In genomic region chr9:117703538-117703937, GRCh38 we compare ENCODE assay signal across 10 cellular contexts. TPM values are rescaled to one million over a fixed set of nuclear protein-coding genes. Genes with fewer than 3 reads are reported as not detected.
DNase-seq lines count a peak whose midpoint lies in the region; ATAC-seq, FAIRE-seq and TF ChIP-seq lines count a peak whose summit lies in the region.
"Had no signal": no experiment of that assay in that cellular context is flagged by ENCODE, and none has a peak within 500 bp of the region (broad histone marks: within the 10 kb centered on the region; RNA-seq: fewer than 3 reads in every experiment).

No MANE protein-coding gene starts in this region.

- peaks cover 16% of the 10 kb centered on the region for H3K27me3 Mint-ChIP-seq in T-helper 2 cell treated with Interferon-gamma antibody and Interleukin-4, amounts not matched to agents 5 μg/mL and 100 μg/mL, for 36 hours (ENCODE audit: low read depth)
- H3K27me3 Mint-ChIP-seq: CD4-positive, CD25-positive, alpha-beta regulatory T cell had no signal

- DNase-seq in AG09309 (ENCODE audit: low read depth) (no peak), Karpas-422 (peak; percentile 41), neuronal stem cell (ENCODE audit: low spot score) (no peak), GM19240 (ENCODE audit: insufficient read length, low spot score) (no peak), HTR-8/SVneo (ENCODE audit: insufficient read length, low spot score) (no peak)
- DNase-seq in T-helper 2 cell treated with Interferon-gamma antibody and Interleukin-4, amounts not matched to agents 5 μg/mL and 100 μg/mL, for 36 hours (ENCODE audit: low spot score): no peak
- DNase-seq: stimulated activated CD4-positive, alpha-beta T cell treated with anti-CD3 and anti-CD28 coated beads, Interleukin-12 subunit alpha, Interleukin-12 subunit beta, amount 100 ng/mL, for 4 hours had no signal

- no peak overlapping the region for H2AK5ac ChIP-seq in neuronal stem cell (ENCODE audit: low read depth, low read length)

- no peak overlapping the region for H4K8ac ChIP-seq in neuronal stem cell (ENCODE audit: low read depth, low read length)

- no peak overlapping the region for H3K4me3 Mint-ChIP-seq in T-helper 2 cell treated with Interferon-gamma antibody and Interleukin-4, amounts not matched to agents 5 μg/mL and 100 μg/mL, for 36 hours
- H3K4me3 Mint-ChIP-seq: CD4-positive, CD25-positive, alpha-beta regulatory T cell had no signal

- H2BK12ac ChIP-seq in neuronal stem cell (ENCODE audit: low read length): no peak overlapping the region

- no peaks in the 10 kb centered on the region for H3K79me2 ChIP-seq in Karpas-422 (ENCODE audit: low read length)

- peaks cover 10% of the 10 kb centered on the region for H3K4me1 Mint-ChIP-seq in T-helper 2 cell treated with Interferon-gamma antibody and Interleukin-4, amounts not matched to agents 5 μg/mL and 100 μg/mL, for 36 hours (ENCODE audit: low read depth)
- H3K4me1 Mint-ChIP-seq: CD4-positive, CD25-positive, alpha-beta regulatory T cell had no signal

- no peak overlapping the region for H3K27ac Mint-ChIP-seq in T-helper 2 cell treated with Interferon-gamma antibody and Interleukin-4, amounts not matched to agents 5 μg/mL and 100 μg/mL, for 36 hours
- H3K27ac Mint-ChIP-seq: CD4-positive, CD25-positive, alpha-beta regulatory T cell had no signal

- H3K9me3 ChIP-seq in Karpas-422 (ENCODE audit: low read length) (no peaks in the 10 kb centered on the region), duodenal mucosa (ENCODE audit: control insufficient read depth in 1 of 2, low read length in 2 of 2) (no peaks in the 10 kb centered on the region), neuronal stem cell (replicated peaks in 1 of 2; ENCODE audit: control insufficient read depth in 2 of 2, insufficient read depth in 1 of 2, low read depth in 1 of 2, low read length in 2 of 2) (no peaks in the 10 kb centered on the region)

- H2AFZ ChIP-seq in Karpas-422 (ENCODE audit: low read length): peak overlapping the region; percentile 47; the same call in 1 of the 2 replicates
- H2AFZ ChIP-seq in neuronal stem cell (ENCODE audit: low read length): peak overlapping the region; percentile 86

- no peak for ATAC-seq in HG02571 (IDR thresholded peaks at IDR 0.05; ENCODE audit: unreplicated experiment)

- no peak overlapping the region for H3K14ac ChIP-seq in neuronal stem cell (ENCODE audit: low read length)

- H3K27ac ChIP-seq in Karpas-422 (ENCODE audit: low read length) (peak overlapping the region; percentile 74), duodenal mucosa (ENCODE audit: low read depth, low read length) (peak overlapping the region; percentile 3), neuronal stem cell (replicated peaks; ENCODE audit: low read length) (peak overlapping the region; percentile 8)

- H3K27me3 ChIP-seq in Karpas-422 (ENCODE audit: low read length) (no peaks in the 10 kb centered on the region), duodenal mucosa (ENCODE audit: control insufficient read depth in 1 of 2, insufficient read depth in 2 of 2, low read length in 2 of 2) (no peaks in the 10 kb centered on the region), neuronal stem cell (ENCODE audit: control insufficient read depth in 3 of 3, insufficient read depth in 3 of 3, low read depth in 1 of 3, low read length in 3 of 3) (no peaks in the 10 kb centered on the region)

- no peak overlapping the region for H2BK15ac ChIP-seq in neuronal stem cell (ENCODE audit: low read length)

- no peaks in the 10 kb centered on the region for H4K20me1 ChIP-seq in Karpas-422 (ENCODE audit: insufficient read depth, low read depth, low read length)

- H3K9me3 Mint-ChIP-seq in T-helper 2 cell treated with Interferon-gamma antibody and Interleukin-4, amounts not matched to agents 5 μg/mL and 100 μg/mL, for 36 hours: no peaks in the 10 kb centered on the region

- H2BK120ac ChIP-seq in neuronal stem cell (ENCODE audit: low read depth, low read length): no peak overlapping the region

- H3K4me1 ChIP-seq in Karpas-422 (ENCODE audit: low read length): peaks cover 26% of the 10 kb centered on the region
- peaks cover 0 to 10% of the 10 kb centered on the region in 2 donors for H3K4me1 ChIP-seq in duodenal mucosa (ENCODE audit: control insufficient read depth in 1 of 2, insufficient read depth in 2 of 2, low read length in 2 of 2)
- H3K4me1 ChIP-seq in neuronal stem cell (ENCODE audit: control insufficient read depth in 2 of 2, insufficient read depth in 1 of 2, low read depth in 1 of 2, low read length in 2 of 2): peaks cover 0 to 8% of the 10 kb centered on the region in 2 donors

- no peak for TF ChIP-seq CTCF in AG09309 (IDR thresholded peaks at IDR 0.05; ENCODE audit: control insufficient read depth, insufficient read depth, low read depth, low read length, missing control alignments)

- H3K4me3 ChIP-seq in AG09309 (ENCODE audit: control insufficient read depth, low read depth, low read length): peak overlapping the region; percentile 50
- H3K4me3 ChIP-seq in Karpas-422 (ENCODE audit: low read length): peak overlapping the region; percentile 42
- H3K4me3 ChIP-seq in duodenal mucosa (ENCODE audit: low read depth in 1 of 2, low read length in 2 of 2): peak overlapping the region in 1 of 2 donors; percentile 54
- no peak overlapping the region for H3K4me3 ChIP-seq in neuronal stem cell (ENCODE audit: low read length in 2 of 2)

- no peak overlapping the region for H3K23ac ChIP-seq in neuronal stem cell (ENCODE audit: low read depth, low read length, poor library complexity)

- no peak overlapping the region for H3K4ac ChIP-seq in neuronal stem cell (ENCODE audit: low read length)

- H3K9me2 ChIP-seq in Karpas-422 (replicated peaks; ENCODE audit: insufficient read depth, low read length): no peaks in the 10 kb centered on the region

- H3K36me3 ChIP-seq in Karpas-422 (ENCODE audit: insufficient read depth, low read length) (no peaks in the 10 kb centered on the region), duodenal mucosa (ENCODE audit: control insufficient read depth in 1 of 2, insufficient read depth in 2 of 2, low read length in 2 of 2) (no peaks in the 10 kb centered on the region), neuronal stem cell (replicated peaks in 1 of 2; ENCODE audit: control insufficient read depth in 2 of 2, insufficient read depth in 2 of 2, low read length in 2 of 2) (no peaks in the 10 kb centered on the region)

- H3K9ac ChIP-seq in Karpas-422 (ENCODE audit: low read length): peak overlapping the region; percentile 38
- no peak overlapping the region for H3K9ac ChIP-seq in duodenal mucosa (ENCODE audit: low read depth in 1 of 2, low read length in 2 of 2)
- no peak overlapping the region for H3K9ac ChIP-seq in neuronal stem cell (ENCODE audit: low read depth, low read length, poor library complexity)

- no peaks in the 10 kb centered on the region for H3K36me3 Mint-ChIP-seq in T-helper 2 cell treated with Interferon-gamma antibody and Interleukin-4, amounts not matched to agents 5 μg/mL and 100 μg/mL, for 36 hours (ENCODE audit: low read depth)
- H3K36me3 Mint-ChIP-seq: CD4-positive, CD25-positive, alpha-beta regulatory T cell had no signal

- H3K18ac ChIP-seq in neuronal stem cell (ENCODE audit: low read length): no peak overlapping the region

- H4K91ac ChIP-seq in neuronal stem cell (ENCODE audit: low read depth, low read length, poor library complexity): no peak overlapping the region

- FAIRE-seq in HTR-8/SVneo (lab: Jason Lieb, UNC): no peak

- WGBS in neuronal stem cell (ENCODE audit: extremely low coverage in 2 of 2, insufficient read length in 2 of 2, insufficient replicate concordance in 1 of 2), 2 donors: no CpG with 5 or more reads among the region's 3 CpGs

- H2BK5ac ChIP-seq in neuronal stem cell (ENCODE audit: low read length): no peak overlapping the region

- H3K4me2 ChIP-seq in Karpas-422 (ENCODE audit: low read depth, low read length, poor library complexity, severe bottlenecking) (peak overlapping the region; percentile 74), neuronal stem cell (ENCODE audit: insufficient read depth, low read length, poor library complexity, severe bottlenecking) (no peak overlapping the region)

- H3K79me1 ChIP-seq in neuronal stem cell (ENCODE audit: low read depth, low read length): no peaks in the 10 kb centered on the region

RNA-seq across cellular contexts. Expression of gene TLR4, which starts 0.7 kb away (rescaled TPM):
- 5.8 and 7.3 TPM in 2 replicates for total RNA-seq in Karpas-422 (2014; rRNA removed; shearing (Covaris generic); ENCODE audit: low replicate concordance)
- 0.29 TPM for polyA plus RNA-seq in neuronal stem cell (2013, experiment 1 of 2)
- 0.33 TPM for polyA plus RNA-seq in neuronal stem cell (2013, experiment 2 of 2)

Comparison
In these comparisons a context has a peak if more than half of its experiments do, and no peak if none do; other contexts are left out.
1. H3K4me3 ChIP-seq: peak in AG09309 (single experiment) and Karpas-422 (single experiment); none in neuronal stem cell (0 of 2).
2. H3K27ac ChIP-seq: peak in every context shown above with its lines; median percentile 74 in Karpas-422; 8 in neuronal stem cell; 3 in duodenal mucosa.